ENCODE assay signal across 10 cellular contexts in genomic region chr1:45101947-45102346, GRCh38.
"Had no signal": no experiment of that assay in that cellular context is flagged by ENCODE, and none has a peak within 500 bp of the region (broad histone marks: within the 10 kb centered on the region; RNA-seq: fewer than 3 reads in every experiment).

No MANE protein-coding gene starts in this region.

- H3K27ac Mint-ChIP-seq: H9, HFFc6 had no signal

- DNase-seq: GM23248, GOT3, H7, H9, HCEC 1CT, HFFc6 had no signal

- FAIRE-seq: H1, H54 had no signal

- H3K4me1 ChIP-seq: HAP-1 had no signal

- H2AFZ ChIP-seq: GM23248 had no signal

- H3K9me3 ChIP-seq: HAP-1 had no signal

- ATAC-seq: HCT116 had no signal

- H3K27ac ChIP-seq: GM23248 had no signal

- H3K36me3 ChIP-seq: HAP-1 had no signal

- H3K4me3 ChIP-seq: GM23248, HAP-1 had no signal

- H3K4me3 Mint-ChIP-seq: H9, HFFc6 had no signal
